ENCODE assay signal across 2 cellular contexts in the genomic region with DNA sequence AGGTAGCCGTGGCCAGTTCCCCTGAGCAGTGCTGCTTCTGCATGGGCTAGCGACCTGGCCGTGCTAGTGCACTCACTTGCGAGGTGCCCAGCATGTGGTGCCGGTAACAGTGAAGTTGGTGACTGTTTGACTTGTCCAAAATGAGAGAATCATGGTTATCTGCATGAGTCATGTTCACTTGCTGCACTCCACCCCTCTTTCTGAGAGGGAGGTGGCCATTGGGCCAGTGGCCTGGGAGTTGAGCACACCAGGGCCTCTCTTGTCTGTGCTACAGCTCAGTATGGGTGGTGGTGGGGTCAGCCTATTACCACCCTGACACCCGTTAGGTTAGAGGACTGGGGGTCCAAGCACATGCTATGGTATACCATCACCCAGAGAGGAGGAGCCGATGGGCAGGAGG.
A peak's percentile ranks its signal among the peaks of the same experiment; 100 is the strongest.
TF ChIP-seq lines count a peak whose summit lies in the region.

No MANE protein-coding gene starts in this region.

TF ChIP-seq in K562, 482 proteins besides CTCF, POLR2A, EP300 and RAD21 (continued from another document and continues in another):
- TF ChIP-seq, protein P1, sequence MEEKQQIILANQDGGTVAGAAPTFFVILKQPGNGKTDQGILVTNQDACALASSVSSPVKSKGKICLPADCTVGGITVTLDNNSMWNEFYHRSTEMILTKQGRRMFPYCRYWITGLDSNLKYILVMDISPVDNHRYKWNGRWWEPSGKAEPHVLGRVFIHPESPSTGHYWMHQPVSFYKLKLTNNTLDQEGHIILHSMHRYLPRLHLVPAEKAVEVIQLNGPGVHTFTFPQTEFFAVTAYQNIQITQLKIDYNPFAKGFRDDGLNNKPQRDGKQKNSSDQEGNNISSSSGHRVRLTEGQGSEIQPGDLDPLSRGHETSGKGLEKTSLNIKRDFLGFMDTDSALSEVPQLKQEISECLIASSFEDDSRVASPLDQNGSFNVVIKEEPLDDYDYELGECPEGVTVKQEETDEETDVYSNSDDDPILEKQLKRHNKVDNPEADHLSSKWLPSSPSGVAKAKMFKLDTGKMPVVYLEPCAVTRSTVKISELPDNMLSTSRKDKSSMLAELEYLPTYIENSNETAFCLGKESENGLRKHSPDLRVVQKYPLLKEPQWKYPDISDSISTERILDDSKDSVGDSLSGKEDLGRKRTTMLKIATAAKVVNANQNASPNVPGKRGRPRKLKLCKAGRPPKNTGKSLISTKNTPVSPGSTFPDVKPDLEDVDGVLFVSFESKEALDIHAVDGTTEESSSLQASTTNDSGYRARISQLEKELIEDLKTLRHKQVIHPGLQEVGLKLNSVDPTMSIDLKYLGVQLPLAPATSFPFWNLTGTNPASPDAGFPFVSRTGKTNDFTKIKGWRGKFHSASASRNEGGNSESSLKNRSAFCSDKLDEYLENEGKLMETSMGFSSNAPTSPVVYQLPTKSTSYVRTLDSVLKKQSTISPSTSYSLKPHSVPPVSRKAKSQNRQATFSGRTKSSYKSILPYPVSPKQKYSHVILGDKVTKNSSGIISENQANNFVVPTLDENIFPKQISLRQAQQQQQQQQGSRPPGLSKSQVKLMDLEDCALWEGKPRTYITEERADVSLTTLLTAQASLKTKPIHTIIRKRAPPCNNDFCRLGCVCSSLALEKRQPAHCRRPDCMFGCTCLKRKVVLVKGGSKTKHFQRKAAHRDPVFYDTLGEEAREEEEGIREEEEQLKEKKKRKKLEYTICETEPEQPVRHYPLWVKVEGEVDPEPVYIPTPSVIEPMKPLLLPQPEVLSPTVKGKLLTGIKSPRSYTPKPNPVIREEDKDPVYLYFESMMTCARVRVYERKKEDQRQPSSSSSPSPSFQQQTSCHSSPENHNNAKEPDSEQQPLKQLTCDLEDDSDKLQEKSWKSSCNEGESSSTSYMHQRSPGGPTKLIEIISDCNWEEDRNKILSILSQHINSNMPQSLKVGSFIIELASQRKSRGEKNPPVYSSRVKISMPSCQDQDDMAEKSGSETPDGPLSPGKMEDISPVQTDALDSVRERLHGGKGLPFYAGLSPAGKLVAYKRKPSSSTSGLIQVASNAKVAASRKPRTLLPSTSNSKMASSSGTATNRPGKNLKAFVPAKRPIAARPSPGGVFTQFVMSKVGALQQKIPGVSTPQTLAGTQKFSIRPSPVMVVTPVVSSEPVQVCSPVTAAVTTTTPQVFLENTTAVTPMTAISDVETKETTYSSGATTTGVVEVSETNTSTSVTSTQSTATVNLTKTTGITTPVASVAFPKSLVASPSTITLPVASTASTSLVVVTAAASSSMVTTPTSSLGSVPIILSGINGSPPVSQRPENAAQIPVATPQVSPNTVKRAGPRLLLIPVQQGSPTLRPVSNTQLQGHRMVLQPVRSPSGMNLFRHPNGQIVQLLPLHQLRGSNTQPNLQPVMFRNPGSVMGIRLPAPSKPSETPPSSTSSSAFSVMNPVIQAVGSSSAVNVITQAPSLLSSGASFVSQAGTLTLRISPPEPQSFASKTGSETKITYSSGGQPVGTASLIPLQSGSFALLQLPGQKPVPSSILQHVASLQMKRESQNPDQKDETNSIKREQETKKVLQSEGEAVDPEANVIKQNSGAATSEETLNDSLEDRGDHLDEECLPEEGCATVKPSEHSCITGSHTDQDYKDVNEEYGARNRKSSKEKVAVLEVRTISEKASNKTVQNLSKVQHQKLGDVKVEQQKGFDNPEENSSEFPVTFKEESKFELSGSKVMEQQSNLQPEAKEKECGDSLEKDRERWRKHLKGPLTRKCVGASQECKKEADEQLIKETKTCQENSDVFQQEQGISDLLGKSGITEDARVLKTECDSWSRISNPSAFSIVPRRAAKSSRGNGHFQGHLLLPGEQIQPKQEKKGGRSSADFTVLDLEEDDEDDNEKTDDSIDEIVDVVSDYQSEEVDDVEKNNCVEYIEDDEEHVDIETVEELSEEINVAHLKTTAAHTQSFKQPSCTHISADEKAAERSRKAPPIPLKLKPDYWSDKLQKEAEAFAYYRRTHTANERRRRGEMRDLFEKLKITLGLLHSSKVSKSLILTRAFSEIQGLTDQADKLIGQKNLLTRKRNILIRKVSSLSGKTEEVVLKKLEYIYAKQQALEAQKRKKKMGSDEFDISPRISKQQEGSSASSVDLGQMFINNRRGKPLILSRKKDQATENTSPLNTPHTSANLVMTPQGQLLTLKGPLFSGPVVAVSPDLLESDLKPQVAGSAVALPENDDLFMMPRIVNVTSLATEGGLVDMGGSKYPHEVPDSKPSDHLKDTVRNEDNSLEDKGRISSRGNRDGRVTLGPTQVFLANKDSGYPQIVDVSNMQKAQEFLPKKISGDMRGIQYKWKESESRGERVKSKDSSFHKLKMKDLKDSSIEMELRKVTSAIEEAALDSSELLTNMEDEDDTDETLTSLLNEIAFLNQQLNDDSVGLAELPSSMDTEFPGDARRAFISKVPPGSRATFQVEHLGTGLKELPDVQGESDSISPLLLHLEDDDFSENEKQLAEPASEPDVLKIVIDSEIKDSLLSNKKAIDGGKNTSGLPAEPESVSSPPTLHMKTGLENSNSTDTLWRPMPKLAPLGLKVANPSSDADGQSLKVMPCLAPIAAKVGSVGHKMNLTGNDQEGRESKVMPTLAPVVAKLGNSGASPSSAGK (IDR thresholded peaks at IDR 0.05) = 0 out of 2 replicates have a peak, but pooled peaks have one; percentile 24
- TF ChIP-seq CAMTA2 (CRISPR knock-in tag; conservative IDR thresholded peaks at IDR 0.05) (no peak), HDAC3 (IDR thresholded peaks at IDR 0.05; ENCODE audit: borderline replicate concordance, partially characterized antibody) (no peak), NR2F6 (CRISPR knock-in tag; IDR thresholded peaks at IDR 0.05) (no peak), ZC3H11A (IDR thresholded peaks at IDR 0.05; ENCODE audit: low read depth, low read length) (no peak), SMAD3 (CRISPR knock-in tag; conservative IDR thresholded peaks at IDR 0.05) (no peak)
- TF ChIP-seq, protein P2, sequence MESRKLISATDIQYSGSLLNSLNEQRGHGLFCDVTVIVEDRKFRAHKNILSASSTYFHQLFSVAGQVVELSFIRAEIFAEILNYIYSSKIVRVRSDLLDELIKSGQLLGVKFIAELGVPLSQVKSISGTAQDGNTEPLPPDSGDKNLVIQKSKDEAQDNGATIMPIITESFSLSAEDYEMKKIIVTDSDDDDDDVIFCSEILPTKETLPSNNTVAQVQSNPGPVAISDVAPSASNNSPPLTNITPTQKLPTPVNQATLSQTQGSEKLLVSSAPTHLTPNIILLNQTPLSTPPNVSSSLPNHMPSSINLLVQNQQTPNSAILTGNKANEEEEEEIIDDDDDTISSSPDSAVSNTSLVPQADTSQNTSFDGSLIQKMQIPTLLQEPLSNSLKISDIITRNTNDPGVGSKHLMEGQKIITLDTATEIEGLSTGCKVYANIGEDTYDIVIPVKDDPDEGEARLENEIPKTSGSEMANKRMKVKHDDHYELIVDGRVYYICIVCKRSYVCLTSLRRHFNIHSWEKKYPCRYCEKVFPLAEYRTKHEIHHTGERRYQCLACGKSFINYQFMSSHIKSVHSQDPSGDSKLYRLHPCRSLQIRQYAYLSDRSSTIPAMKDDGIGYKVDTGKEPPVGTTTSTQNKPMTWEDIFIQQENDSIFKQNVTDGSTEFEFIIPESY (CRISPR knock-in tag; IDR thresholded peaks at IDR 0.05) = no peak
- TF ChIP-seq, protein P3, sequence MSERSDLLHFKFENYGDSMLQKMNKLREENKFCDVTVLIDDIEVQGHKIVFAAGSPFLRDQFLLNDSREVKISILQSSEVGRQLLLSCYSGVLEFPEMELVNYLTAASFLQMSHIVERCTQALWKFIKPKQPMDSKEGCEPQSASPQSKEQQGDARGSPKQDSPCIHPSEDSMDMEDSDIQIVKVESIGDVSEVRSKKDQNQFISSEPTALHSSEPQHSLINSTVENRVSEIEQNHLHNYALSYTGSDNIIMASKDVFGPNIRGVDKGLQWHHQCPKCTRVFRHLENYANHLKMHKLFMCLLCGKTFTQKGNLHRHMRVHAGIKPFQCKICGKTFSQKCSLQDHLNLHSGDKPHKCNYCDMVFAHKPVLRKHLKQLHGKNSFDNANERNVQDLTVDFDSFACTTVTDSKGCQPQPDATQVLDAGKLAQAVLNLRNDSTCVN (CRISPR knock-in tag; IDR thresholded peaks at IDR 0.05) = no peak

TF ChIP-seq in HepG2, 621 proteins besides CTCF, POLR2A, EP300 and RAD21 (continued from another document):
- no peak for TF ChIP-seq ZNF414 (CRISPR knock-in tag; IDR thresholded peaks at IDR 0.05)
- TF ChIP-seq, protein P4, sequence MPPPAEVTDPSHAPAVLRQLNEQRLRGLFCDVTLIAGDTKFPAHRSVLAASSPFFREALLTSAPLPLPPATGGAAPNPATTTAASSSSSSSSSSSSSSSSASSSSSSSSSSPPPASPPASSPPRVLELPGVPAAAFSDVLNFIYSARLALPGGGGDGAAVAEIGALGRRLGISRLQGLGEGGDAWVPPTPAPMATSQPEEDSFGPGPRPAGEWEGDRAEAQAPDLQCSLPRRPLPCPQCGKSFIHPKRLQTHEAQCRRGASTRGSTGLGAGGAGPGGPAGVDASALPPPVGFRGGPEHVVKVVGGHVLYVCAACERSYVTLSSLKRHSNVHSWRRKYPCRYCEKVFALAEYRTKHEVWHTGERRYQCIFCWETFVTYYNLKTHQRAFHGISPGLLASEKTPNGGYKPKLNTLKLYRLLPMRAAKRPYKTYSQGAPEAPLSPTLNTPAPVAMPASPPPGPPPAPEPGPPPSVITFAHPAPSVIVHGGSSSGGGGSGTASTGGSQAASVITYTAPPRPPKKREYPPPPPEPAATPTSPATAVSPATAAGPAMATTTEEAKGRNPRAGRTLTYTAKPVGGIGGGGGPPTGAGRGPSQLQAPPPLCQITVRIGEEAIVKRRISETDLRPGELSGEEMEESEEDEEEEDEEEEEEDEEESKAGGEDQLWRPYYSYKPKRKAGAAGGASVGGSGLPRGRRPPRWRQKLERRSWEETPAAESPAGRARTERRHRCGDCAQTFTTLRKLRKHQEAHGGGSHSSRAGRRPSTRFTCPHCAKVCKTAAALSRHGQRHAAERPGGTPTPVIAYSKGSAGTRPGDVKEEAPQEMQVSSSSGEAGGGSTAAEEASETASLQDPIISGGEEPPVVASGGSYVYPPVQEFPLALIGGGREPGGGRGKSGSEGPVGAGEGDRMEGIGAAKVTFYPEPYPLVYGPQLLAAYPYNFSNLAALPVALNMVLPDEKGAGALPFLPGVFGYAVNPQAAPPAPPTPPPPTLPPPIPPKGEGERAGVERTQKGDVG (CRISPR knock-in tag; IDR thresholded peaks at IDR 0.05; ENCODE audit: borderline replicate concordance) = no peak
TF ChIP-seq in HepG2: peak in this region for 0.
